12 cellular contexts compared by ENCODE assay signal in genomic region chr17:81898029-81898866, GRCh38. TPM values are rescaled to one million over a fixed set of nuclear protein-coding genes. Genes with fewer than 3 reads are reported as not detected.
DNase-seq lines count a peak whose midpoint lies in the region; ATAC-seq, FAIRE-seq and TF ChIP-seq lines count a peak whose summit lies in the region.
"Had no signal": no experiment of that assay in that cellular context is flagged by ENCODE, and none has a peak within 500 bp of the region (broad histone marks: within the 10 kb centered on the region; RNA-seq: fewer than 3 reads in every experiment).

No MANE protein-coding gene starts in this region.

- TF ChIP-seq RAD21 in HepG2 (CRISPR knock-in tag; IDR thresholded peaks at IDR 0.05) (no peak), SK-N-SH (IDR thresholded peaks at IDR 0.05; ENCODE audit: low read length) (no peak)

- H3K4me1 ChIP-seq in HepG2 (ENCODE audit: insufficient read depth, low read length) (peaks cover 18% of the 10 kb centered on the region), right lobe of liver (peaks cover 0 to 21% (median 5%) of the 10 kb centered on the region in 4 donors), SK-N-SH (ENCODE audit: control insufficient read depth in 1 of 2, insufficient read depth in 2 of 2, low read depth in 1 of 2, low read length in 1 of 2) (peaks cover 3 to 10% of the 10 kb centered on the region in 2 experiments; a peak in 1 of 4 replicates)

- H3K36me3 ChIP-seq in HepG2 (replicated peaks in 1 of 2; ENCODE audit: control insufficient read depth in 1 of 2, insufficient read depth in 2 of 2, low read length in 2 of 2) (peaks cover 17 to 35% of the 10 kb centered on the region in 2 experiments; a peak in 4 of 5 replicates), right lobe of liver (peaks cover 0 to 42% (median 10%) of the 10 kb centered on the region in 4 donors), SK-N-SH (replicated peaks in 1 of 2; ENCODE audit: control insufficient read depth in 1 of 2, insufficient read depth in 2 of 2, low read length in 1 of 2) (peaks cover 31 to 33% of the 10 kb centered on the region in 2 experiments)

- BruUV-seq in HepG2 (replicated peaks; lab: Mats Ljungman, UMichigan), result no TSS peak

- H3K4me3 ChIP-seq in HepG2 (replicated peaks in 1 of 3; ENCODE audit: insufficient read depth in 1 of 3, low read depth in 2 of 3, low read length in 3 of 3), result no peak overlapping the region
- H3K4me3 ChIP-seq in right lobe of liver, result no peak overlapping the region
- no peak overlapping the region for H3K4me3 ChIP-seq in SK-N-SH (ENCODE audit: low read depth in 2 of 2, low read length in 1 of 2)
- no peak overlapping the region for H3K4me3 ChIP-seq in fibroblast of pulmonary artery (replicated peaks; ENCODE audit: low read depth, low read length)

- H3K4me2 ChIP-seq in HepG2 (ENCODE audit: low read depth, low read length) (no peak overlapping the region), SK-N-SH (no peak overlapping the region; the same call in 1 of the 2 replicates)

- TF ChIP-seq EP300 in HepG2 (IDR thresholded peaks at IDR 0.05; ENCODE audit: low read depth in 2 of 2, low read length in 2 of 2), result no peak
- no peak for TF ChIP-seq EP300 in HepG2 (CRISPR knock-in tag; IDR thresholded peaks at IDR 0.05; ENCODE audit: borderline replicate concordance)
- TF ChIP-seq EP300 in SK-N-SH (IDR thresholded peaks at IDR 0.05; ENCODE audit: borderline replicate concordance in 1 of 2, low read depth in 1 of 2, low read length in 1 of 2), result no peak

- CTCF ChIA-PET in HepG2 (lab: Yijun Ruan, JAX; ENCODE audit: low intra/inter-chr PET ratio, low total read pairs), result no interaction called here
- CTCF ChIA-PET in SK-N-SH (lab: Yijun Ruan, JAX), result interaction anchor here (1.7 kb wide), 1 partner anchor 29 kb away, joined by 8 read pairs; no protein-coding TSS in a partner anchor

- H3K9ac ChIP-seq in HepG2 (ENCODE audit: insufficient read depth, low read depth, low read length), result no peak overlapping the region
- no peak overlapping the region; the same call in 1 of the 2 replicates for H3K9ac ChIP-seq in SK-N-SH

- POLR2A ChIA-PET in HepG2 (lab: Yijun Ruan, JAX) (interaction anchor here (1.0 to 1.5 kb wide), 3 partner anchors 12 to 38 kb away, joined by 3 to 4 read pairs (median 3); no protein-coding TSS in a partner anchor), SK-N-SH (lab: Yijun Ruan, JAX) (interaction anchor here (0.9 kb wide), 1 partner anchor 29 kb away, joined by 3 read pairs; no protein-coding TSS in a partner anchor)

- intact Hi-C loops in HepG2 (cut with micrococcal nuclease; ENCODE audit: unreplicated experiment), result no loop called here
- intact Hi-C loops in right lobe of liver (cut with DNase I), result no loop called here

- in situ Hi-C loops in HepG2 (cut with HindIII; ENCODE audit: extremely low pct_ligation_motif_present, low pct_unique_long_range_greater_than_20kb), result no loop called here

- no peak for DNase-seq in HepG2 (ENCODE audit: low spot score)
- DNase-seq in right lobe of liver, result no peak
- DNase-seq in SK-N-SH, result no peak
- DNase-seq in fibroblast of pulmonary artery (ENCODE audit: low read depth), result peak; percentile 62
- DNase-seq in SW480 (ENCODE audit: low spot score), result no peak
- DNase-seq in SHP77 treated with DMSO at 0.1 percent for 48 hours (lab: John Stamatoyannopoulos, UW), result no peak
- DNase-seq in NCI-H774 (lab: John Stamatoyannopoulos, UW), result no peak
- DNase-seq: activated naive CD4-positive, alpha-beta T cell; naive thymus-derived CD8-positive, alpha-beta T cell; NCI-H1694 treated with DMSO at 0.1 percent for 48 hours had no signal

- H3K9me3 ChIP-seq in HepG2 (ENCODE audit: low read length) (no peaks in the 10 kb centered on the region), right lobe of liver (no peaks in the 10 kb centered on the region), SK-N-SH (no peaks in the 10 kb centered on the region)

- TF ChIP-seq POLR2A in HepG2 (IDR thresholded peaks at IDR 0.05; ENCODE audit: insufficient read depth in 1 of 2, low read depth in 2 of 2, low read length in 2 of 2), result peak in 1 of 2 experiments; percentile 11; a peak in 2 of 4 replicates
- TF ChIP-seq POLR2A in right lobe of liver (IDR thresholded peaks at IDR 0.05), result no peak

- ATAC-seq in HepG2, result peak; percentile 0
- no peak for ATAC-seq in right lobe of liver
- no peak for ATAC-seq in HG03521 (IDR thresholded peaks at IDR 0.05; ENCODE audit: unreplicated experiment)
- ATAC-seq: naive thymus-derived CD8-positive, alpha-beta T cell had no signal

- H3K27ac ChIP-seq in HepG2 (ENCODE audit: extremely low read length, insufficient read depth, low read length) (no peak overlapping the region), right lobe of liver (no peak overlapping the region), SK-N-SH (ENCODE audit: low read depth in 2 of 2, low read length in 1 of 2) (peak overlapping the region in 1 of 2 experiments; percentile 66; a peak in 2 of 4 replicates)

- WGBS in HepG2 (ENCODE audit: low lambda C conversion rate), result 84% methylated on average over 19 of the region's 19 CpGs
- 89% methylated on average over 10 of the region's 19 CpGs for WGBS in right lobe of liver (ENCODE audit: insufficient coverage, low coverage, low lambda C conversion rate, missing lambda C conversion rate)
- 60% methylated on average over 18 of the region's 19 CpGs for WGBS in SK-N-SH (ENCODE audit: low lambda C conversion rate)

- H3K79me2 ChIP-seq in HepG2 (ENCODE audit: insufficient read depth, low read length) (no peaks in the 10 kb centered on the region), SK-N-SH (ENCODE audit: insufficient read depth) (peaks cover 29% of the 10 kb centered on the region)

- H3K9me2 ChIP-seq in SK-N-SH, result no peaks in the 10 kb centered on the region

- H3K27me3 ChIP-seq in HepG2 (ENCODE audit: control insufficient read depth in 1 of 2, insufficient read depth in 2 of 2, low read length in 2 of 2), result no peaks in the 10 kb centered on the region
- no peaks in the 10 kb centered on the region for H3K27me3 ChIP-seq in right lobe of liver
- H3K27me3 ChIP-seq in SK-N-SH (ENCODE audit: insufficient read depth), result no peaks in the 10 kb centered on the region

- H3F3A ChIP-seq in SK-N-SH (replicated peaks; ENCODE audit: insufficient read depth), result peaks cover 43% of the 10 kb centered on the region

- TF ChIP-seq CTCF in HepG2 (CRISPR knock-in tag; IDR thresholded peaks at IDR 0.05) (no peak), right lobe of liver (IDR thresholded peaks at IDR 0.05) (no peak), SK-N-SH (IDR thresholded peaks at IDR 0.05) (no peak), fibroblast of pulmonary artery (IDR thresholded peaks at IDR 0.05; ENCODE audit: low read length, missing control alignments) (no peak)

- H2AFZ ChIP-seq in HepG2 (ENCODE audit: low read length) (no peak overlapping the region), SK-N-SH (ENCODE audit: low read depth) (no peak overlapping the region)

- H4K20me1 ChIP-seq in HepG2 (ENCODE audit: insufficient read depth, low read length) (no peaks in the 10 kb centered on the region; the same call in 1 of the 2 replicates), SK-N-SH (ENCODE audit: insufficient read depth) (peaks cover 8% of the 10 kb centered on the region; the same call in 1 of the 2 replicates)

- FAIRE-seq in HepG2 (lab: Jason Lieb, UNC), result no peak
- FAIRE-seq: A204.1 had no signal

RNA-seq across cellular contexts. Expression of gene NPB, which starts 3.8 kb away (rescaled TPM):
- total RNA-seq in HepG2 (2016; rRNA removed; fragmentation: Illumina TruSeq; extraction: Trizol) (0.56 and 0.93 TPM in 2 replicates), right lobe of liver (1 to 10 TPM in 2 of 6 experiments, under 1 TPM in 2, not detected in 2; 0.12 to 1.5 (median 0.87) TPM)
- total RNA-seq in HepG2 (2016; cell fraction: cytosol; rRNA removed; fragmentation: Illumina TruSeq; extraction: Trizol; ENCODE audit: low read depth), result 0.97 and 1.1 TPM in 2 replicates
- 0.34 and 0.69 TPM in 2 replicates for total RNA-seq in HepG2 (2016; cell fraction: insoluble cytoplasmic fraction; rRNA removed; fragmentation: Illumina TruSeq; extraction: Trizol)
- 0.59 and 0.69 TPM in 2 replicates for total RNA-seq in HepG2 (2016; cell fraction: membrane; rRNA removed; fragmentation: Illumina TruSeq; extraction: Trizol)
- total RNA-seq in HepG2 (2016; cell fraction: nucleus; rRNA removed; fragmentation: Illumina TruSeq; extraction: Trizol), result 0.31 and 0.44 TPM in 2 replicates
- polyA plus RNA-seq in HepG2 (2011; rRNA removed) (0.11 and 0.22 TPM in 2 replicates), SK-N-SH (2012; rRNA removed) (0.91 and 2.4 TPM in 2 replicates)
- polyA plus RNA-seq in HepG2 (2011; cell fraction: cytosol; rRNA removed), result 0.59 and 0.70 TPM in 2 replicates
- 0.52 and 0.66 TPM in 2 replicates for polyA plus RNA-seq in HepG2 (2011; cell fraction: nucleus; rRNA removed)
- 1.6 TPM in 1 of 2 replicates, not detected in the other for polyA plus RNA-seq in HepG2 (2012)
- 1.2 and 1.7 TPM in 2 replicates for polyA plus RNA-seq in HepG2 (2016; cell fraction: cytosol; fragmentation: Illumina TruSeq; extraction: Trizol; ENCODE audit: low read depth)
- 0.17 and 0.43 TPM in 2 replicates for polyA plus RNA-seq in HepG2 (2016; cell fraction: insoluble cytoplasmic fraction; fragmentation: Illumina TruSeq; extraction: Trizol; ENCODE audit: low read depth)
- 0.80 and 0.88 TPM in 2 replicates for polyA plus RNA-seq in HepG2 (2016; cell fraction: membrane; fragmentation: Illumina TruSeq; extraction: Trizol; ENCODE audit: low read depth)
- 1.3 TPM in 1 of 2 replicates, not detected in the other for polyA plus RNA-seq in HepG2 (2016; cell fraction: nucleus; fragmentation: Illumina TruSeq; extraction: Trizol; ENCODE audit: insufficient read depth, low read depth)
- polyA minus RNA-seq in HepG2 (2011; rRNA and poly(A)+ RNA removed; ENCODE audit: low replicate concordance), result 0.80 and 1.6 TPM in 2 replicates
- polyA minus RNA-seq in HepG2 (2011; cell fraction: cytosol; rRNA and poly(A)+ RNA removed), result 0.53 TPM in 1 of 2 replicates, not detected in the other
- 0.26 and 0.75 TPM in 2 replicates for polyA minus RNA-seq in HepG2 (2011; cell fraction: nucleus; rRNA and poly(A)+ RNA removed)
- 1.0 and 1.9 TPM in 2 replicates for polyA plus RNA-seq in SK-N-SH (2012; cell fraction: cytosol; rRNA removed)
- 0.89 and 2.1 TPM in 2 replicates for polyA plus RNA-seq in SK-N-SH (2012; cell fraction: nucleus; rRNA removed)
- polyA plus RNA-seq: naive thymus-derived CD8-positive, alpha-beta T cell had no signal

RNA-seq across cellular contexts. Expression of gene ANAPC11, which starts 6.7 kb away (rescaled TPM):
- 114 and 127 TPM in 2 replicates for total RNA-seq in HepG2 (2016; rRNA removed; fragmentation: Illumina TruSeq; extraction: Trizol)
- 131 and 197 TPM in 2 replicates for total RNA-seq in HepG2 (2016; cell fraction: cytosol; rRNA removed; fragmentation: Illumina TruSeq; extraction: Trizol; ENCODE audit: low read depth)
- 108 and 128 TPM in 2 replicates for total RNA-seq in HepG2 (2016; cell fraction: insoluble cytoplasmic fraction; rRNA removed; fragmentation: Illumina TruSeq; extraction: Trizol)
- total RNA-seq in HepG2 (2016; cell fraction: membrane; rRNA removed; fragmentation: Illumina TruSeq; extraction: Trizol), result 131 and 179 TPM in 2 replicates
- 50.9 and 64.4 TPM in 2 replicates for total RNA-seq in HepG2 (2016; cell fraction: nucleus; rRNA removed; fragmentation: Illumina TruSeq; extraction: Trizol)
- polyA plus RNA-seq in HepG2 (2011; rRNA removed), result 235 and 250 TPM in 2 replicates
- 444 and 596 TPM in 2 replicates for polyA plus RNA-seq in HepG2 (2011; cell fraction: cytosol; rRNA removed)
- 192 and 202 TPM in 2 replicates for polyA plus RNA-seq in HepG2 (2011; cell fraction: nucleus; rRNA removed)
- polyA plus RNA-seq in HepG2 (2012), result 95.6 and 161 TPM in 2 replicates
- 209 and 306 TPM in 2 replicates for polyA plus RNA-seq in HepG2 (2016; cell fraction: cytosol; fragmentation: Illumina TruSeq; extraction: Trizol; ENCODE audit: low read depth)
- 119 and 120 TPM in 2 replicates for polyA plus RNA-seq in HepG2 (2016; cell fraction: insoluble cytoplasmic fraction; fragmentation: Illumina TruSeq; extraction: Trizol; ENCODE audit: low read depth)
- polyA plus RNA-seq in HepG2 (2016; cell fraction: membrane; fragmentation: Illumina TruSeq; extraction: Trizol; ENCODE audit: low read depth), result 162 and 209 TPM in 2 replicates
- 107 and 109 TPM in 2 replicates for polyA plus RNA-seq in HepG2 (2016; cell fraction: nucleus; fragmentation: Illumina TruSeq; extraction: Trizol; ENCODE audit: insufficient read depth, low read depth)
- 68.6 and 147 TPM in 2 replicates for polyA minus RNA-seq in HepG2 (2011; rRNA and poly(A)+ RNA removed; ENCODE audit: low replicate concordance)
- 32.2 and 42.7 TPM in 2 replicates for polyA minus RNA-seq in HepG2 (2011; cell fraction: cytosol; rRNA and poly(A)+ RNA removed)
- polyA minus RNA-seq in HepG2 (2011; cell fraction: nucleus; rRNA and poly(A)+ RNA removed), result 23.0 and 25.9 TPM in 2 replicates
- total RNA-seq in right lobe of liver, result 100 to 1,000 TPM in 1 of 6 experiments, 10 to 100 TPM in 5; 54.3 to 101 (median 73.3) TPM
- 1,022 and 1,275 TPM in 2 replicates for polyA plus RNA-seq in SK-N-SH (2012; rRNA removed)
- polyA plus RNA-seq in SK-N-SH (2012; cell fraction: cytosol; rRNA removed), result 764 and 988 TPM in 2 replicates
- 313 and 563 TPM in 2 replicates for polyA plus RNA-seq in SK-N-SH (2012; cell fraction: nucleus; rRNA removed)

RNA-seq across cellular contexts. Expression of gene ALYREF, which starts 6.9 kb away (rescaled TPM):
- total RNA-seq in HepG2 (2016; rRNA removed; fragmentation: Illumina TruSeq; extraction: Trizol) (264 and 269 TPM in 2 replicates), right lobe of liver (10 to 100 TPM; 11.6 to 20.3 (median 18.8) TPM)
- total RNA-seq in HepG2 (2016; cell fraction: cytosol; rRNA removed; fragmentation: Illumina TruSeq; extraction: Trizol; ENCODE audit: low read depth), result 86.2 and 89.3 TPM in 2 replicates
- 272 and 275 TPM in 2 replicates for total RNA-seq in HepG2 (2016; cell fraction: insoluble cytoplasmic fraction; rRNA removed; fragmentation: Illumina TruSeq; extraction: Trizol)
- total RNA-seq in HepG2 (2016; cell fraction: membrane; rRNA removed; fragmentation: Illumina TruSeq; extraction: Trizol), result 108 and 110 TPM in 2 replicates
- 101 and 105 TPM in 2 replicates for total RNA-seq in HepG2 (2016; cell fraction: nucleus; rRNA removed; fragmentation: Illumina TruSeq; extraction: Trizol)
- polyA plus RNA-seq in HepG2 (2011; rRNA removed) (58.4 and 59.8 TPM in 2 replicates), SK-N-SH (2012; rRNA removed) (176 and 269 TPM in 2 replicates)
- polyA plus RNA-seq in HepG2 (2011; cell fraction: cytosol; rRNA removed), result 45.3 and 72.1 TPM in 2 replicates
- 54.3 and 67.4 TPM in 2 replicates for polyA plus RNA-seq in HepG2 (2011; cell fraction: nucleus; rRNA removed)
- 42.1 and 68.4 TPM in 2 replicates for polyA plus RNA-seq in HepG2 (2012)
- polyA plus RNA-seq in HepG2 (2016; cell fraction: cytosol; fragmentation: Illumina TruSeq; extraction: Trizol; ENCODE audit: low read depth), result 78.5 and 81.9 TPM in 2 replicates
- 267 TPM in 2 replicates for polyA plus RNA-seq in HepG2 (2016; cell fraction: insoluble cytoplasmic fraction; fragmentation: Illumina TruSeq; extraction: Trizol; ENCODE audit: low read depth)
- 83.5 and 93.6 TPM in 2 replicates for polyA plus RNA-seq in HepG2 (2016; cell fraction: membrane; fragmentation: Illumina TruSeq; extraction: Trizol; ENCODE audit: low read depth)
- 158 and 162 TPM in 2 replicates for polyA plus RNA-seq in HepG2 (2016; cell fraction: nucleus; fragmentation: Illumina TruSeq; extraction: Trizol; ENCODE audit: insufficient read depth, low read depth)
- 80.4 and 133 TPM in 2 replicates for polyA minus RNA-seq in HepG2 (2011; rRNA and poly(A)+ RNA removed; ENCODE audit: low replicate concordance)
- 40.2 and 48.3 TPM in 2 replicates for polyA minus RNA-seq in HepG2 (2011; cell fraction: cytosol; rRNA and poly(A)+ RNA removed)
- polyA minus RNA-seq in HepG2 (2011; cell fraction: nucleus; rRNA and poly(A)+ RNA removed), result 44.9 and 56.4 TPM in 2 replicates
- 159 and 175 TPM in 2 replicates for polyA plus RNA-seq in SK-N-SH (2012; cell fraction: cytosol; rRNA removed)
- polyA plus RNA-seq in SK-N-SH (2012; cell fraction: nucleus; rRNA removed), result 164 and 238 TPM in 2 replicates

RNA-seq across cellular contexts. Expression of gene PCYT2, which starts 13.0 kb away (rescaled TPM):
- 240 and 297 TPM in 2 replicates for total RNA-seq in HepG2 (2016; rRNA removed; fragmentation: Illumina TruSeq; extraction: Trizol)
- 152 and 156 TPM in 2 replicates for total RNA-seq in HepG2 (2016; cell fraction: cytosol; rRNA removed; fragmentation: Illumina TruSeq; extraction: Trizol; ENCODE audit: low read depth)
- 223 and 298 TPM in 2 replicates for total RNA-seq in HepG2 (2016; cell fraction: insoluble cytoplasmic fraction; rRNA removed; fragmentation: Illumina TruSeq; extraction: Trizol)
- total RNA-seq in HepG2 (2016; cell fraction: membrane; rRNA removed; fragmentation: Illumina TruSeq; extraction: Trizol), result 178 and 208 TPM in 2 replicates
- total RNA-seq in HepG2 (2016; cell fraction: nucleus; rRNA removed; fragmentation: Illumina TruSeq; extraction: Trizol), result 220 and 223 TPM in 2 replicates
- polyA plus RNA-seq in HepG2 (2011; rRNA removed), result 147 and 222 TPM in 2 replicates
- 94.7 and 118 TPM in 2 replicates for polyA plus RNA-seq in HepG2 (2011; cell fraction: cytosol; rRNA removed)
- polyA plus RNA-seq in HepG2 (2011; cell fraction: nucleus; rRNA removed), result 1,015 and 1,225 TPM in 2 replicates
- 124 and 128 TPM in 2 replicates for polyA plus RNA-seq in HepG2 (2012)
- 113 and 134 TPM in 2 replicates for polyA plus RNA-seq in HepG2 (2016; cell fraction: cytosol; fragmentation: Illumina TruSeq; extraction: Trizol; ENCODE audit: low read depth)
- polyA plus RNA-seq in HepG2 (2016; cell fraction: insoluble cytoplasmic fraction; fragmentation: Illumina TruSeq; extraction: Trizol; ENCODE audit: low read depth), result 235 and 242 TPM in 2 replicates
- polyA plus RNA-seq in HepG2 (2016; cell fraction: membrane; fragmentation: Illumina TruSeq; extraction: Trizol; ENCODE audit: low read depth), result 149 and 175 TPM in 2 replicates
- 499 and 551 TPM in 2 replicates for polyA plus RNA-seq in HepG2 (2016; cell fraction: nucleus; fragmentation: Illumina TruSeq; extraction: Trizol; ENCODE audit: insufficient read depth, low read depth)
- 38.6 and 144 TPM in 2 replicates for polyA minus RNA-seq in HepG2 (2011; rRNA and poly(A)+ RNA removed; ENCODE audit: low replicate concordance)
- 47.2 and 54.9 TPM in 2 replicates for polyA minus RNA-seq in HepG2 (2011; cell fraction: cytosol; rRNA and poly(A)+ RNA removed)
- polyA minus RNA-seq in HepG2 (2011; cell fraction: nucleus; rRNA and poly(A)+ RNA removed), result 202 and 210 TPM in 2 replicates
- 100 to 1,000 TPM in 1 of 6 experiments, 10 to 100 TPM in 5; 63.5 to 103 (median 89.3) TPM for total RNA-seq in right lobe of liver
- 46.2 and 54.1 TPM in 2 replicates for polyA plus RNA-seq in SK-N-SH (2012; rRNA removed)
- polyA plus RNA-seq in SK-N-SH (2012; cell fraction: cytosol; rRNA removed), result 23.8 and 36.1 TPM in 2 replicates
- 97.5 and 110 TPM in 2 replicates for polyA plus RNA-seq in SK-N-SH (2012; cell fraction: nucleus; rRNA removed)

RNA-seq across cellular contexts. Expression of gene SIRT7, which starts 19.7 kb away (rescaled TPM):
- total RNA-seq in HepG2 (2016; rRNA removed; fragmentation: Illumina TruSeq; extraction: Trizol) (14.5 and 24.8 TPM in 2 replicates), right lobe of liver (10 to 100 TPM in 4 of 6 experiments, 1 to 10 TPM in 2; 7.4 to 15.0 (median 12.2) TPM)
- total RNA-seq in HepG2 (2016; cell fraction: cytosol; rRNA removed; fragmentation: Illumina TruSeq; extraction: Trizol; ENCODE audit: low read depth), result 71.6 and 74.9 TPM in 2 replicates
- 13.5 and 25.0 TPM in 2 replicates for total RNA-seq in HepG2 (2016; cell fraction: insoluble cytoplasmic fraction; rRNA removed; fragmentation: Illumina TruSeq; extraction: Trizol)
- 27.9 and 28.8 TPM in 2 replicates for total RNA-seq in HepG2 (2016; cell fraction: membrane; rRNA removed; fragmentation: Illumina TruSeq; extraction: Trizol)
- total RNA-seq in HepG2 (2016; cell fraction: nucleus; rRNA removed; fragmentation: Illumina TruSeq; extraction: Trizol), result 28.8 and 33.6 TPM in 2 replicates
- polyA plus RNA-seq in HepG2 (2011; rRNA removed) (8.3 and 10.9 TPM in 2 replicates), SK-N-SH (2012; rRNA removed) (32.6 and 34.1 TPM in 2 replicates)
- 5.9 and 7.5 TPM in 2 replicates for polyA plus RNA-seq in HepG2 (2011; cell fraction: cytosol; rRNA removed)
- 73.2 and 80.4 TPM in 2 replicates for polyA plus RNA-seq in HepG2 (2011; cell fraction: nucleus; rRNA removed)
- polyA plus RNA-seq in HepG2 (2012), result 12.4 and 18.7 TPM in 2 replicates
- 8.7 and 9.0 TPM in 2 replicates for polyA plus RNA-seq in HepG2 (2016; cell fraction: cytosol; fragmentation: Illumina TruSeq; extraction: Trizol; ENCODE audit: low read depth)
- polyA plus RNA-seq in HepG2 (2016; cell fraction: insoluble cytoplasmic fraction; fragmentation: Illumina TruSeq; extraction: Trizol; ENCODE audit: low read depth), result 13.6 and 15.2 TPM in 2 replicates
- 12.2 and 12.4 TPM in 2 replicates for polyA plus RNA-seq in HepG2 (2016; cell fraction: membrane; fragmentation: Illumina TruSeq; extraction: Trizol; ENCODE audit: low read depth)
- 87.1 and 90.3 TPM in 2 replicates for polyA plus RNA-seq in HepG2 (2016; cell fraction: nucleus; fragmentation: Illumina TruSeq; extraction: Trizol; ENCODE audit: insufficient read depth, low read depth)
- polyA minus RNA-seq in HepG2 (2011; rRNA and poly(A)+ RNA removed; ENCODE audit: low replicate concordance), result 38.8 and 69.4 TPM in 2 replicates
- 8.9 and 16.0 TPM in 2 replicates for polyA minus RNA-seq in HepG2 (2011; cell fraction: cytosol; rRNA and poly(A)+ RNA removed)
- polyA minus RNA-seq in HepG2 (2011; cell fraction: nucleus; rRNA and poly(A)+ RNA removed), result 22.5 and 26.8 TPM in 2 replicates
- 10.3 and 12.3 TPM in 2 replicates for polyA plus RNA-seq in SK-N-SH (2012; cell fraction: cytosol; rRNA removed)
- 182 and 254 TPM in 2 replicates for polyA plus RNA-seq in SK-N-SH (2012; cell fraction: nucleus; rRNA removed)

Comparison
In these comparisons a context has a peak if more than half of its experiments do, and no peak if none do; other contexts are left out.
1. RNA of gene ALYREF, which starts 6.9 kb away (total RNA-seq): 86.2 to 275 TPM in HepG2; 11.6 to 20.3 TPM in right lobe of liver; every median in the first group is over 4 times any median in the second.
2. Of the 25 proteins assayed by ChIP-seq in both HepG2 and SK-N-SH: peak only in HepG2: ZBTB33; only in SK-N-SH: FOSL2; in both: none; in neither: 23.